26 cellular contexts compared by ENCODE assay signal in genomic region chr3:135806342-135806741, GRCh38.
DNase-seq lines count a peak whose midpoint lies in the region; ATAC-seq and TF ChIP-seq lines count a peak whose summit lies in the region.
"Had no signal": no experiment of that assay in that cellular context is flagged by ENCODE, and none has a peak within 500 bp of the region (broad histone marks: within the 10 kb centered on the region; RNA-seq: fewer than 3 reads in every experiment).

No MANE protein-coding gene starts in this region.

- peak overlapping the region; percentile 50 for H3K4me2 ChIP-seq in neural progenitor cell

- no peaks in the 10 kb centered on the region for H3K9me3 Mint-ChIP-seq in neural progenitor cell
- H3K9me3 Mint-ChIP-seq: activated CD4-positive, alpha-beta memory T cell treated with anti-CD3 and anti-CD28 coated beads, Interleukin-2, amount 10 ng/mL, durations not matched to agents 7 days and 5 days; CD4-positive, alpha-beta T cell had no signal

- intact Hi-C loops in thyroid gland (cut with DNase I) = no loop called here
- intact Hi-C loops in heart left ventricle (cut with DNase I) = no loop called here

- peaks cover 59% of the 10 kb centered on the region for H3K4me1 Mint-ChIP-seq in neural progenitor cell
- H3K4me1 Mint-ChIP-seq: activated CD4-positive, alpha-beta memory T cell treated with anti-CD3 and anti-CD28 coated beads, Interleukin-2, amount 10 ng/mL, durations not matched to agents 7 days and 5 days; naive thymus-derived CD4-positive, alpha-beta T cell; T-helper 17 cell had no signal

- no peaks in the 10 kb centered on the region for H3K36me3 Mint-ChIP-seq in neural progenitor cell
- H3K36me3 Mint-ChIP-seq: activated naive CD8-positive, alpha-beta T cell; naive thymus-derived CD4-positive, alpha-beta T cell had no signal

- peaks cover 5% of the 10 kb centered on the region for H3K27me3 Mint-ChIP-seq in neural progenitor cell (ENCODE audit: insufficient read depth, low read depth)
- H3K27me3 Mint-ChIP-seq: activated CD4-positive, alpha-beta memory T cell treated with anti-CD3 and anti-CD28 coated beads, Interleukin-2, amount 10 ng/mL, durations not matched to agents 7 days and 5 days had no signal

- no peak overlapping the region for H3K27ac Mint-ChIP-seq in neural progenitor cell
- H3K27ac Mint-ChIP-seq: activated CD4-positive, alpha-beta memory T cell treated with anti-CD3 and anti-CD28 coated beads, Interleukin-2, amount 10 ng/mL, durations not matched to agents 7 days and 5 days; activated naive CD8-positive, alpha-beta T cell; CD4-positive, alpha-beta T cell; naive thymus-derived CD4-positive, alpha-beta T cell; T-helper 17 cell had no signal

- H3K4me3 Mint-ChIP-seq in neural progenitor cell = no peak overlapping the region
- H3K4me3 Mint-ChIP-seq: activated CD4-positive, alpha-beta memory T cell treated with anti-CD3 and anti-CD28 coated beads, Interleukin-2, amount 10 ng/mL, durations not matched to agents 7 days and 5 days; activated naive CD8-positive, alpha-beta T cell; CD4-positive, alpha-beta T cell; naive thymus-derived CD4-positive, alpha-beta T cell; T-helper 17 cell had no signal

- H4K20me1 ChIP-seq in neural progenitor cell (ENCODE audit: low read depth) = no peaks in the 10 kb centered on the region

- peaks cover 44% of the 10 kb centered on the region for H3K4me1 ChIP-seq in neural progenitor cell
- no peaks in the 10 kb centered on the region for H3K4me1 ChIP-seq in thyroid gland
- no peaks in the 10 kb centered on the region for H3K4me1 ChIP-seq in heart left ventricle
- H3K4me1 ChIP-seq: ascending aorta, pancreas had no signal

- no peak overlapping the region for H3K4me3 ChIP-seq in neural progenitor cell
- H3K4me3 ChIP-seq in thyroid gland (replicated peaks in 1 of 3) = no peak overlapping the region
- H3K4me3 ChIP-seq in MG63 = no peak overlapping the region
- H3K4me3 ChIP-seq in heart left ventricle = no peak overlapping the region
- H3K4me3 ChIP-seq: ascending aorta, pancreas had no signal

- WGBS in thyroid gland, 2 donors = 11 to 30% methylated on average over 3 of the region's 3 CpGs
- WGBS in heart left ventricle, 4 donors = 47 to 65% (median 53%) methylated on average over 3 of the region's 3 CpGs

- H3K36me3 ChIP-seq in neural progenitor cell (no peaks in the 10 kb centered on the region), thyroid gland (no peaks in the 10 kb centered on the region), MG63 (no peaks in the 10 kb centered on the region), heart left ventricle (no peaks in the 10 kb centered on the region)
- H3K36me3 ChIP-seq: ascending aorta, pancreas had no signal

- TF ChIP-seq POLR2A in thyroid gland (IDR thresholded peaks at IDR 0.05) = no peak
- TF ChIP-seq POLR2A in heart left ventricle (IDR thresholded peaks at IDR 0.05) = no peak

- TF ChIP-seq CTCF in neural progenitor cell (IDR thresholded peaks at IDR 0.05) (no peak), thyroid gland (IDR thresholded peaks at IDR 0.05) (no peak), heart left ventricle (IDR thresholded peaks at IDR 0.05) (no peak)

- no peaks in the 10 kb centered on the region for H3K9me3 ChIP-seq in neural progenitor cell (ENCODE audit: low read depth)
- H3K9me3 ChIP-seq in thyroid gland = no peaks in the 10 kb centered on the region
- H3K9me3 ChIP-seq in MG63 = no peaks in the 10 kb centered on the region
- H3K9me3 ChIP-seq in heart left ventricle = no peaks in the 10 kb centered on the region
- H3K9me3 ChIP-seq: ascending aorta, pancreas had no signal

- H3K27me3 ChIP-seq in neural progenitor cell (no peaks in the 10 kb centered on the region), thyroid gland (no peaks in the 10 kb centered on the region), MG63 (no peaks in the 10 kb centered on the region), heart left ventricle (peaks cover 0 to 27% (median 0%) of the 10 kb centered on the region in 9 donors)
- H3K27me3 ChIP-seq: ascending aorta, pancreas had no signal

- H3K9ac ChIP-seq in neural progenitor cell = no peak overlapping the region

- no peaks in the 10 kb centered on the region for H3K79me2 ChIP-seq in neural progenitor cell (ENCODE audit: low read depth)

- ATAC-seq in heart left ventricle = no peak
- ATAC-seq: naive thymus-derived CD4-positive, alpha-beta T cell; pancreas; Right ventricle myocardium inferior; SK-N-SH treated with all-trans-retinoic acid at 6 μM for 48 hours; stimulated activated naive CD8-positive, alpha-beta T cell treated with anti-CD3 and anti-CD28 coated beads, Interleukin-15, Interleukin-2, amounts not matched to agents 100 U/mL and 50 U/mL, for 24 hours; T-helper 17 cell had no signal

- H3K27ac ChIP-seq in neural progenitor cell (no peak overlapping the region), thyroid gland (no peak overlapping the region), heart left ventricle (no peak overlapping the region)
- H3K27ac ChIP-seq: ascending aorta, pancreas had no signal

- DNase-seq in DMS79 treated with DMSO at 0.1 percent for 48 hours (lab: John Stamatoyannopoulos, UW) (peak; percentile 14), DMS79 (lab: John Stamatoyannopoulos, UW) (no peak), cerebellum (ENCODE audit: low spot score) (peak; percentile 68), neural progenitor cell (ENCODE audit: low spot score) (peak; percentile 67), thyroid gland (peak; percentile 27 to 39), MG63 (no peak), HPDE6-E6E7 (ENCODE audit: extremely low spot score) (no peak), heart left ventricle (no peak)
- DNase-seq: 8988T; activated CD4-positive, alpha-beta memory T cell treated with anti-CD3 and anti-CD28 coated beads, Interleukin-2, amount 10 ng/mL, durations not matched to agents 7 days and 5 days; activated CD4-positive, CD25-positive, alpha-beta regulatory T cell treated with anti-CD3 and anti-CD28 coated beads, Interleukin-2, amount 50 U/mL, for 72 hours; activated CD8-positive, alpha-beta memory T cell treated with anti-CD3 and anti-CD28 coated beads, Interleukin-2, amount 50 U/mL, for 48 hours; CD4-positive, alpha-beta T cell; central memory CD4-positive, alpha-beta T cell; IMR-90; islet precursor cell; naive thymus-derived CD4-positive, alpha-beta T cell; NCI-H2081 treated with DMSO at 0.1 percent for 48 hours; NCI-H510A treated with DMSO at 0.1 percent for 48 hours; pancreas; stimulated activated naive CD8-positive, alpha-beta T cell treated with anti-CD3 and anti-CD28 coated beads, Interleukin-15, Interleukin-2, amounts not matched to agents 100 U/mL and 50 U/mL, for 24 hours; T-helper 17 cell had no signal

- H2AFZ ChIP-seq in neural progenitor cell (replicated peaks) = peak overlapping the region; percentile 4

- peaks cover 14% of the 10 kb centered on the region for H3F3A ChIP-seq in neural progenitor cell (ENCODE audit: low read depth)

Comparison
In these comparisons a context has a peak if more than half of its experiments do, and no peak if none do; other contexts are left out.
1. DNase-seq: peak in DMS79 treated with DMSO at 0.1 percent for 48 hours (single experiment), cerebellum (single experiment), neural progenitor cell (single experiment) and thyroid gland (2 of 2); none in DMS79 (single experiment), MG63 (single experiment), HPDE6-E6E7 (single experiment) and heart left ventricle (0 of 5).